Comparison of ENCODE assay signal across 15 cellular contexts in the genomic region with DNA sequence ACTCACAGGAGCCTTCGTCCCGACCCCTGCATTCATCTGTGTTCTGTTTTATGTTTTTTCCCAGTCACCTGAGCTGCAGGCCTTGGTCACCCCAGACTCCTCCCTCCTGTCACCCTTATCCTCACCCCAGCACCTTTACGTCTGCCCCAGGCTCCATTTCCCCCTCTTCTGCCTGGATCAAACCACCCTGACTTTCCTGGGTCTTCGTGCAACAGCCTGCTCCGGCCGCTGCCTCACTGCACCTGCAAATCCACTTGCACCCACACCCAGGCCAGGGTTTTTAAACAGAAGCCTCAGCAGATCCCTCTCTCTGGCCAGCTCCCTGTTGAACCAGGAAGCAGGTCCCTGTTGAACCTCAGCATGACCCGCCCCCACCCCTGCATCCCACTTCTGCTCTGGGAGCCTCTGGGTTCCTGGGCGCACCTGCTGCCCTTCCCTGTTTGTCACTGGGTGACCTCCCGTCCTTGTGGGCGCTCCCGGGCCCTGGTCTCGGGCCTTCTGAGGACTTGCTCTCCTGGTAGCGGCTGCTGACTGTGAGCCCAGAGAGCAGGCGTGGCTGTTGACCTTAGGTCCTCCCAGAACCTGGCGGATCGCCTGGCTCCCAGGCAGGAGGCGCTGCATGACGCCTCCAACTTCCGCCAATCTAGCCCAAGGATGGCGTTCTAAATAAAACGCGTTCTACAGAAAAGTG. TPM values are rescaled to one million over a fixed set of nuclear protein-coding genes. Genes with fewer than 3 reads are reported as not detected.
DNase-seq lines count a peak whose midpoint lies in the region; ATAC-seq lines count a peak whose summit lies in the region.
"Had no signal": no experiment of that assay in that cellular context is flagged by ENCODE, and none has a peak within 500 bp of the region (broad histone marks: within the 10 kb centered on the region; RNA-seq: fewer than 3 reads in every experiment).

No MANE protein-coding gene starts in this region.

- no peaks in the 10 kb centered on the region for H3K9me3 Mint-ChIP-seq in stimulated activated effector memory CD8-positive, alpha-beta T cell treated with anti-CD3 and anti-CD28 coated beads, Interleukin-12 subunit alpha, Interleukin-12 subunit beta, amount 100 ng/mL, for 72 hours

- intact Hi-C loops in left ventricle myocardium superior (cut with micrococcal nuclease): no loop called here

- H3K4me1 Mint-ChIP-seq in stimulated activated effector memory CD8-positive, alpha-beta T cell treated with anti-CD3 and anti-CD28 coated beads, Interleukin-12 subunit alpha, Interleukin-12 subunit beta, amount 100 ng/mL, for 72 hours: peaks cover 15% of the 10 kb centered on the region

- no peaks in the 10 kb centered on the region for H3K36me3 Mint-ChIP-seq in stimulated activated effector memory CD8-positive, alpha-beta T cell treated with anti-CD3 and anti-CD28 coated beads, Interleukin-12 subunit alpha, Interleukin-12 subunit beta, amount 100 ng/mL, for 72 hours
- H3K36me3 Mint-ChIP-seq: activated naive CD8-positive, alpha-beta T cell had no signal

- DNase-seq in NCI-H1694 (lab: John Stamatoyannopoulos, UW): peak; percentile 19
- no peak for DNase-seq in NCI-H1694 treated with DMSO at 0.1 percent for 48 hours (lab: John Stamatoyannopoulos, UW)
- peak; percentile 26 for DNase-seq in RPMI8226
- DNase-seq in left ventricle myocardium superior: peak; percentile 79
- no peak for DNase-seq in stimulated activated effector memory CD8-positive, alpha-beta T cell treated with anti-CD3 and anti-CD28 coated beads, Interleukin-12 subunit alpha, Interleukin-12 subunit beta, amount 100 ng/mL, for 72 hours (ENCODE audit: low spot score in 2 of 2)
- no peak for DNase-seq in activated naive CD4-positive, alpha-beta T cell treated with anti-CD3 and anti-CD28 coated beads, Interleukin-2, amount 50 U/mL, for 16 hours
- no peak for DNase-seq in effector CD8-positive, alpha-beta T cell (lab: John Stamatoyannopoulos, UW)
- DNase-seq: NCI-H1436, retina had no signal

- peak; percentile 88 for ATAC-seq in left ventricle myocardium superior
- no peak for ATAC-seq in stimulated activated effector memory CD8-positive, alpha-beta T cell treated with anti-CD3 and anti-CD28 coated beads, Interleukin-12 subunit alpha, Interleukin-12 subunit beta, amount 100 ng/mL, for 72 hours
- ATAC-seq in GM19324 (IDR thresholded peaks at IDR 0.05; ENCODE audit: low FRiP score, unreplicated experiment): no peak

- peak overlapping the region; percentile 50 for H3K27ac Mint-ChIP-seq in stimulated activated effector memory CD8-positive, alpha-beta T cell treated with anti-CD3 and anti-CD28 coated beads, Interleukin-12 subunit alpha, Interleukin-12 subunit beta, amount 100 ng/mL, for 72 hours
- H3K27ac Mint-ChIP-seq: activated naive CD8-positive, alpha-beta T cell had no signal

- H3K4me3 Mint-ChIP-seq in stimulated activated effector memory CD8-positive, alpha-beta T cell treated with anti-CD3 and anti-CD28 coated beads, Interleukin-12 subunit alpha, Interleukin-12 subunit beta, amount 100 ng/mL, for 72 hours: no peak overlapping the region
- H3K4me3 Mint-ChIP-seq: activated naive CD8-positive, alpha-beta T cell had no signal

RNA-seq across cellular contexts. Expression of gene MAPK8IP2, which starts 12.8 kb away (rescaled TPM):
- 0.57 TPM for total RNA-seq in left ventricle myocardium superior

RNA-seq across cellular contexts. Expression of gene ARSA, which starts 14.5 kb away (rescaled TPM):
- 22.2 TPM for total RNA-seq in left ventricle myocardium superior

RNA-seq across cellular contexts. Expression of gene CHKB, which starts 30.8 kb away (rescaled TPM):
- 42.7 TPM for total RNA-seq in left ventricle myocardium superior

RNA-seq across cellular contexts. Expression of gene CPT1B, which starts 35.2 kb away (rescaled TPM):
- 458 TPM for total RNA-seq in left ventricle myocardium superior

RNA-seq across cellular contexts. Expression of gene SYCE3, which starts 50.7 kb away (rescaled TPM):
- not detected for total RNA-seq in left ventricle myocardium superior
- total RNA-seq: A673, endothelial cell of umbilical vein, H4, SJSA1 had no signal

Comparison
In these comparisons a context has a peak if more than half of its experiments do, and no peak if none do; other contexts are left out.
1. DNase-seq: peak in NCI-H1694 (single experiment), RPMI8226 (single experiment) and left ventricle myocardium superior (single experiment); none in NCI-H1694 treated with DMSO at 0.1 percent for 48 hours (single experiment), stimulated activated effector memory CD8-positive, alpha-beta T cell treated with anti-CD3 and anti-CD28 coated beads, Interleukin-12 subunit alpha, Interleukin-12 subunit beta, amount 100 ng/mL, for 72 hours (0 of 2), activated naive CD4-positive, alpha-beta T cell treated with anti-CD3 and anti-CD28 coated beads, Interleukin-2, amount 50 U/mL, for 16 hours (single experiment) and effector CD8-positive, alpha-beta T cell (single experiment).